In genomic region chr1:228070173-228070572, GRCh38 we compare ENCODE assay signal across 29 cellular contexts.
"Had no signal": no experiment of that assay in that cellular context is flagged by ENCODE, and none has a peak within 500 bp of the region (broad histone marks: within the 10 kb centered on the region; RNA-seq: fewer than 3 reads in every experiment).

No MANE protein-coding gene starts in this region.

- ATAC-seq: effector memory CD8-positive, alpha-beta T cell; esophagus mucosa; foreskin keratinocyte; gastrocnemius medialis; gastroesophageal sphincter; heart left ventricle; heart right ventricle had no signal

- H3K27ac ChIP-seq: colonic mucosa, coronary artery, dorsolateral prefrontal cortex, epithelial cell of prostate, esophagus muscularis mucosa, esophagus squamous epithelium, foreskin keratinocyte, gastrocnemius medialis, gastroesophageal sphincter, heart left ventricle, heart right ventricle, hepatocyte had no signal

- H3K36me3 ChIP-seq: colonic mucosa, esophagus muscularis mucosa, esophagus squamous epithelium, gastrocnemius medialis, gastroesophageal sphincter, heart left ventricle, heart right ventricle had no signal

- H3K4me3 ChIP-seq: colonic mucosa, coronary artery, dorsolateral prefrontal cortex, esophagus muscularis mucosa, esophagus squamous epithelium, gastrocnemius medialis, gastroesophageal sphincter, heart left ventricle, heart right ventricle, hepatocyte had no signal

- FAIRE-seq: colon, endometrium, endothelial cell of umbilical vein, frontal cortex had no signal

- H3K4me2 ChIP-seq: hepatocyte had no signal

- H2AFZ ChIP-seq: hepatocyte had no signal

- H3K9me3 ChIP-seq: colonic mucosa, esophagus muscularis mucosa, esophagus squamous epithelium, gastrocnemius medialis, gastroesophageal sphincter, heart left ventricle, heart right ventricle had no signal

- H3K79me2 ChIP-seq: hepatocyte had no signal

- H3K4me1 ChIP-seq: colonic mucosa, esophagus muscularis mucosa, esophagus squamous epithelium, foreskin keratinocyte, gastrocnemius medialis, gastroesophageal sphincter, heart left ventricle, heart right ventricle had no signal

- DNase-seq: colonic mucosa; cortex of kidney; dermis blood vessel endothelial cell; dorsolateral prefrontal cortex; effector CD4-positive, alpha-beta T cell; effector CD8-positive, alpha-beta T cell; effector memory CD4-positive, alpha-beta T cell; effector memory CD8-positive, alpha-beta T cell; endodermal cell; erythroblast; esophagus squamous epithelium; foreskin fibroblast; foreskin keratinocyte; foreskin melanocyte; gastrocnemius medialis; glutamatergic neuron; head of caudate nucleus; heart left ventricle; heart right ventricle had no signal
